Comparison of ENCODE assay signal across 1 cellular context in genomic region chr6:81238390-81238789, GRCh38.
TF ChIP-seq lines count a peak whose summit lies in the region.

No MANE protein-coding gene starts in this region.

TF ChIP-seq in SK-N-SH, 30 proteins besides CTCF, POLR2A, EP300 and RAD21 (continued from another document):
- TF ChIP-seq MAX (IDR thresholded peaks at IDR 0.05; ENCODE audit: low read depth), result no peak
- no peak for TF ChIP-seq TEAD4 (IDR thresholded peaks at IDR 0.05; ENCODE audit: borderline replicate concordance, insufficient read depth)
- TF ChIP-seq TAF1 (IDR thresholded peaks at IDR 0.05; ENCODE audit: borderline replicate concordance, low read depth, low read length), result no peak
- TF ChIP-seq ELF1 (IDR thresholded peaks at IDR 0.05), result no peak
- no peak for TF ChIP-seq NRF1 (IDR thresholded peaks at IDR 0.05; ENCODE audit: low read depth, low read length)
- TF ChIP-seq GABPA (IDR thresholded peaks at IDR 0.05; ENCODE audit: low read depth), result no peak
- TF ChIP-seq RCOR1 (IDR thresholded peaks at IDR 0.05; ENCODE audit: low read length), result peak; percentile 61; the same call in 1 of the 2 replicates
- peak; percentile 69; the same call in 1 of the 2 replicates for TF ChIP-seq GATA2 (CRISPR knock-in tag; IDR thresholded peaks at IDR 0.05)
- TF ChIP-seq FOXM1 (IDR thresholded peaks at IDR 0.05; ENCODE audit: low read depth), result no peak
- TF ChIP-seq RFX5 (IDR thresholded peaks at IDR 0.05; ENCODE audit: low read length), result no peak
- no peak for TF ChIP-seq IRF3 (IDR thresholded peaks at IDR 0.05; ENCODE audit: low read depth, low read length)
- TF ChIP-seq NFIC (IDR thresholded peaks at IDR 0.05; ENCODE audit: borderline replicate concordance), result no peak
TF ChIP-seq in SK-N-SH: peak in this region for 3.
